In genomic region chr11:88231894-88232482, GRCh38 we compare ENCODE assay signal across 8 cellular contexts. TPM values are rescaled to one million over a fixed set of nuclear protein-coding genes. Genes with fewer than 3 reads are reported as not detected.
DNase-seq lines count a peak whose midpoint lies in the region; ATAC-seq, FAIRE-seq and TF ChIP-seq lines count a peak whose summit lies in the region.

No MANE protein-coding gene starts in this region.

- H3K9me3 ChIP-seq in astrocyte (ENCODE audit: insufficient read depth, low read depth, low read length) (peaks cover 4% of the 10 kb centered on the region), upper lobe of left lung (no peaks in the 10 kb centered on the region)

- ATAC-seq in HG02623 (IDR thresholded peaks at IDR 0.05; ENCODE audit: unreplicated experiment) (peak; percentile 84), upper lobe of left lung (ENCODE audit: low FRiP score in 2 of 2) (peak in 1 of 2 donors; percentile 75)

- no peak for TF ChIP-seq EP300 in upper lobe of left lung (IDR thresholded peaks at IDR 0.05)

- H3K9me3 Mint-ChIP-seq in astrocyte (ENCODE audit: unreplicated experiment): peaks cover 8% of the 10 kb centered on the region

- H3K27ac ChIP-seq in astrocyte (ENCODE audit: low read depth, low read length) (no peak overlapping the region), upper lobe of left lung (no peak overlapping the region)

- no peak overlapping the region for H2AFZ ChIP-seq in astrocyte (ENCODE audit: low read depth, low read length)

- H3K36me3 Mint-ChIP-seq in astrocyte (ENCODE audit: low read depth, unreplicated experiment): peaks cover 2% of the 10 kb centered on the region

- no peaks in the 10 kb centered on the region for H3K27me3 Mint-ChIP-seq in astrocyte (ENCODE audit: low read depth, unreplicated experiment)

- no peaks in the 10 kb centered on the region for H3K27me3 ChIP-seq in astrocyte (ENCODE audit: insufficient read depth, low read length)
- H3K27me3 ChIP-seq in kidney epithelial cell (ENCODE audit: control insufficient read depth, insufficient read depth, low read length): no peaks in the 10 kb centered on the region
- H3K27me3 ChIP-seq in upper lobe of left lung: no peaks in the 10 kb centered on the region

- no peaks in the 10 kb centered on the region for H3K4me1 ChIP-seq in astrocyte (ENCODE audit: insufficient read depth, low read length)
- no peaks in the 10 kb centered on the region for H3K4me1 ChIP-seq in upper lobe of left lung

- H3K4me3 ChIP-seq in astrocyte (ENCODE audit: insufficient read depth, low read depth, low read length) (no peak overlapping the region), kidney epithelial cell (ENCODE audit: low read depth, low read length) (no peak overlapping the region), upper lobe of left lung (no peak overlapping the region)

- TF ChIP-seq CTCF in astrocyte (IDR thresholded peaks at IDR 0.05; ENCODE audit: insufficient read depth, low read depth, low read length): peak; percentile 63
- TF ChIP-seq CTCF in kidney epithelial cell (IDR thresholded peaks at IDR 0.05; ENCODE audit: insufficient read depth, low read length, poor library complexity, severe bottlenecking): peak; percentile 60
- peak in 4 of 6 experiments; percentile 27 to 66 (median 60) for TF ChIP-seq CTCF in upper lobe of left lung (IDR thresholded peaks at IDR 0.05)

- WGBS in upper lobe of left lung, 2 donors: 34 to 44% methylated on average over 5 of the region's 5 CpGs

- FAIRE-seq in GM12891 (lab: Jason Lieb, UNC) (peak; percentile 55), astrocyte (lab: Jason Lieb, UNC) (peak; percentile 58)

- H3K4me3 Mint-ChIP-seq in astrocyte (ENCODE audit: unreplicated experiment): no peak overlapping the region

- H3K79me2 ChIP-seq in astrocyte (ENCODE audit: insufficient read depth, low read length): no peaks in the 10 kb centered on the region

- no peaks in the 10 kb centered on the region for H4K20me1 ChIP-seq in astrocyte (ENCODE audit: insufficient read depth, low read length)

- H3K4me2 ChIP-seq in astrocyte (ENCODE audit: low read length): no peak overlapping the region

- no peak for TF ChIP-seq POLR2A in GM12891 (IDR thresholded peaks at IDR 0.05; ENCODE audit: low read depth, low read length)
- TF ChIP-seq POLR2A in upper lobe of left lung (IDR thresholded peaks at IDR 0.05): no peak

- H3K36me3 ChIP-seq in astrocyte (ENCODE audit: insufficient read depth, low read length) (no peaks in the 10 kb centered on the region), kidney epithelial cell (ENCODE audit: control insufficient read depth, insufficient read depth, low read length) (no peaks in the 10 kb centered on the region), upper lobe of left lung (no peaks in the 10 kb centered on the region)

- no peak overlapping the region for H3K9ac ChIP-seq in astrocyte (ENCODE audit: low read length)

- no peak overlapping the region for H3K27ac Mint-ChIP-seq in astrocyte (ENCODE audit: unreplicated experiment)

- H3K4me1 Mint-ChIP-seq in astrocyte (ENCODE audit: low read depth, unreplicated experiment): no peaks in the 10 kb centered on the region

- DNase-seq in AML-193 (lab: John Stamatoyannopoulos, UW) (peak; percentile 22 to 35), GM12891 (ENCODE audit: insufficient read length, low spot score) (peak; percentile 4), NCI-H1092 (lab: John Stamatoyannopoulos, UW) (peak; percentile 24), astrocyte (ENCODE audit: low read depth) (peak; percentile 20), kidney epithelial cell (ENCODE audit: low read depth) (no peak), upper lobe of left lung (no peak), middle frontal gyrus (ENCODE audit: extremely low spot score, low spot score) (no peak)

TF ChIP-seq in GM12891, 5 proteins besides CTCF, POLR2A, EP300 and RAD21:
- no peak for TF ChIP-seq TAF1 (IDR thresholded peaks at IDR 0.05; ENCODE audit: low read depth, low read length)
- no peak for TF ChIP-seq PAX5 (IDR thresholded peaks at IDR 0.05; ENCODE audit: insufficient read depth, low read length, severe bottlenecking)
- no peak for TF ChIP-seq SPI1 (IDR thresholded peaks at IDR 0.05; ENCODE audit: low read depth, low read length)
- no peak for TF ChIP-seq POU2F2 (IDR thresholded peaks at IDR 0.05; ENCODE audit: low read depth, low read length)
- TF ChIP-seq POLR2AphosphoS5 (IDR thresholded peaks at IDR 0.05; ENCODE audit: low read depth, low read length): no peak

RNA-seq across cellular contexts. Expression of gene RAB38, which starts 56.7 kb away (rescaled TPM):
- polyA plus RNA-seq in GM12891 (2012; ENCODE audit: low read depth, missing spikeins): 5.4 TPM
- 3.2 TPM in 2 replicates for total RNA-seq in astrocyte
- total RNA-seq in kidney epithelial cell: 6.2 and 7.3 TPM in 2 replicates
- total RNA-seq in upper lobe of left lung: 10 to 100 TPM in 1 of 6 donors, 1 to 10 TPM in 4, not detected in 1; 6.3 to 10.6 (median 7.1) TPM

Comparison
In these comparisons a context has a peak if more than half of its experiments do, and no peak if none do; other contexts are left out.
1. DNase-seq: peak in AML-193 (2 of 2), GM12891 (single experiment), NCI-H1092 (single experiment) and astrocyte (single experiment); none in kidney epithelial cell (single experiment), upper lobe of left lung (0 of 2) and middle frontal gyrus (single experiment).
2. Peak in every context shown above with its lines, with median percentiles within 50 percentile points of each other: CTCF ChIP-seq.